Comparison of ENCODE assay signal across 1 cellular context in genomic region chr7:101386558-101387199, GRCh38.
TF ChIP-seq lines count a peak whose summit lies in the region.

No MANE protein-coding gene starts in this region.

TF ChIP-seq in HEK293, 187 proteins besides CTCF, POLR2A, EP300 and RAD21 (continued from another document and continues in another):
- TF ChIP-seq ZNF449 (tag by site-specific recombination; IDR thresholded peaks at IDR 0.05), result no peak
- TF ChIP-seq ZNF404 (tag by site-specific recombination; IDR thresholded peaks at IDR 0.05), result no peak
- peak; percentile 74 for TF ChIP-seq GLIS1 (tag by site-specific recombination; IDR thresholded peaks at IDR 0.05)
- TF ChIP-seq KLF9 (tag by site-specific recombination; IDR thresholded peaks at IDR 0.05; ENCODE audit: low read depth), result peak; percentile 39; the same call in 1 of the 2 replicates
- TF ChIP-seq, protein P1, sequence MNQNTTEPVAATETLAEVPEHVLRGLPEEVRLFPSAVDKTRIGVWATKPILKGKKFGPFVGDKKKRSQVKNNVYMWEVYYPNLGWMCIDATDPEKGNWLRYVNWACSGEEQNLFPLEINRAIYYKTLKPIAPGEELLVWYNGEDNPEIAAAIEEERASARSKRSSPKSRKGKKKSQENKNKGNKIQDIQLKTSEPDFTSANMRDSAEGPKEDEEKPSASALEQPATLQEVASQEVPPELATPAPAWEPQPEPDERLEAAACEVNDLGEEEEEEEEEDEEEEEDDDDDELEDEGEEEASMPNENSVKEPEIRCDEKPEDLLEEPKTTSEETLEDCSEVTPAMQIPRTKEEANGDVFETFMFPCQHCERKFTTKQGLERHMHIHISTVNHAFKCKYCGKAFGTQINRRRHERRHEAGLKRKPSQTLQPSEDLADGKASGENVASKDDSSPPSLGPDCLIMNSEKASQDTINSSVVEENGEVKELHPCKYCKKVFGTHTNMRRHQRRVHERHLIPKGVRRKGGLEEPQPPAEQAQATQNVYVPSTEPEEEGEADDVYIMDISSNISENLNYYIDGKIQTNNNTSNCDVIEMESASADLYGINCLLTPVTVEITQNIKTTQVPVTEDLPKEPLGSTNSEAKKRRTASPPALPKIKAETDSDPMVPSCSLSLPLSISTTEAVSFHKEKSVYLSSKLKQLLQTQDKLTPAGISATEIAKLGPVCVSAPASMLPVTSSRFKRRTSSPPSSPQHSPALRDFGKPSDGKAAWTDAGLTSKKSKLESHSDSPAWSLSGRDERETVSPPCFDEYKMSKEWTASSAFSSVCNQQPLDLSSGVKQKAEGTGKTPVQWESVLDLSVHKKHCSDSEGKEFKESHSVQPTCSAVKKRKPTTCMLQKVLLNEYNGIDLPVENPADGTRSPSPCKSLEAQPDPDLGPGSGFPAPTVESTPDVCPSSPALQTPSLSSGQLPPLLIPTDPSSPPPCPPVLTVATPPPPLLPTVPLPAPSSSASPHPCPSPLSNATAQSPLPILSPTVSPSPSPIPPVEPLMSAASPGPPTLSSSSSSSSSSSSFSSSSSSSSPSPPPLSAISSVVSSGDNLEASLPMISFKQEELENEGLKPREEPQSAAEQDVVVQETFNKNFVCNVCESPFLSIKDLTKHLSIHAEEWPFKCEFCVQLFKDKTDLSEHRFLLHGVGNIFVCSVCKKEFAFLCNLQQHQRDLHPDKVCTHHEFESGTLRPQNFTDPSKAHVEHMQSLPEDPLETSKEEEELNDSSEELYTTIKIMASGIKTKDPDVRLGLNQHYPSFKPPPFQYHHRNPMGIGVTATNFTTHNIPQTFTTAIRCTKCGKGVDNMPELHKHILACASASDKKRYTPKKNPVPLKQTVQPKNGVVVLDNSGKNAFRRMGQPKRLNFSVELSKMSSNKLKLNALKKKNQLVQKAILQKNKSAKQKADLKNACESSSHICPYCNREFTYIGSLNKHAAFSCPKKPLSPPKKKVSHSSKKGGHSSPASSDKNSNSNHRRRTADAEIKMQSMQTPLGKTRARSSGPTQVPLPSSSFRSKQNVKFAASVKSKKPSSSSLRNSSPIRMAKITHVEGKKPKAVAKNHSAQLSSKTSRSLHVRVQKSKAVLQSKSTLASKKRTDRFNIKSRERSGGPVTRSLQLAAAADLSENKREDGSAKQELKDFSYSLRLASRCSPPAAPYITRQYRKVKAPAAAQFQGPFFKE (tag by site-specific recombination; IDR thresholded peaks at IDR 0.05; ENCODE audit: borderline replicate concordance), result no peak
- TF ChIP-seq ZNF350 (tag by site-specific recombination; IDR thresholded peaks at IDR 0.05), result no peak
- no peak for TF ChIP-seq ZNF629 (tag by site-specific recombination; IDR thresholded peaks at IDR 0.05)
- TF ChIP-seq ZNF837 (tag by site-specific recombination; IDR thresholded peaks at IDR 0.05), result no peak
- no peak for TF ChIP-seq ZNF274 (IDR thresholded peaks at IDR 0.05; ENCODE audit: low read length)
- TF ChIP-seq ZNF274 (tag by site-specific recombination; IDR thresholded peaks at IDR 0.05; ENCODE audit: borderline replicate concordance), result no peak
- no peak for TF ChIP-seq ZNF585B (tag by site-specific recombination; IDR thresholded peaks at IDR 0.05)
- 0 out of 2 replicates have a peak, but pooled peaks have one; percentile 37 for TF ChIP-seq KLF17 (tag by site-specific recombination; IDR thresholded peaks at IDR 0.05)
- no peak for TF ChIP-seq ZFP37 (tag by site-specific recombination; IDR thresholded peaks at IDR 0.05)
- 0 out of 2 replicates have a peak, but pooled peaks have one; percentile 41 for TF ChIP-seq SP7 (tag by site-specific recombination; IDR thresholded peaks at IDR 0.05)
- TF ChIP-seq ZNF423 (tag by site-specific recombination; IDR thresholded peaks at IDR 0.05), result 0 out of 2 replicates have a peak, but pooled peaks have one; percentile 58
- no peak for TF ChIP-seq ZNF560 (tag by site-specific recombination; IDR thresholded peaks at IDR 0.05; ENCODE audit: borderline replicate concordance)
- TF ChIP-seq ZNF48 (tag by site-specific recombination; IDR thresholded peaks at IDR 0.05), result no peak
- no peak for TF ChIP-seq ZNF596 (tag by site-specific recombination; IDR thresholded peaks at IDR 0.05)
- peak; percentile 38; the same call in 1 of the 2 replicates for TF ChIP-seq REST (tag by site-specific recombination; IDR thresholded peaks at IDR 0.05)
- no peak for TF ChIP-seq ZNF501 (tag by site-specific recombination; IDR thresholded peaks at IDR 0.05)
- no peak for TF ChIP-seq ZNF555 (tag by site-specific recombination; conservative IDR thresholded peaks at IDR 0.05)
- TF ChIP-seq ZNF19 (tag by site-specific recombination; IDR thresholded peaks at IDR 0.05; ENCODE audit: low read depth), result no peak
- TF ChIP-seq AEBP2 (tag by site-specific recombination; IDR thresholded peaks at IDR 0.05; ENCODE audit: borderline replicate concordance), result no peak
- TF ChIP-seq ZNF394 (tag by site-specific recombination; IDR thresholded peaks at IDR 0.05; ENCODE audit: borderline replicate concordance), result no peak
- no peak for TF ChIP-seq ZNF354C (tag by site-specific recombination; IDR thresholded peaks at IDR 0.05; ENCODE audit: borderline replicate concordance, low read depth)
- 0 out of 2 replicates have a peak, but pooled peaks have one; percentile 35 for TF ChIP-seq BCL6B (tag by site-specific recombination; IDR thresholded peaks at IDR 0.05)
- TF ChIP-seq ZNF626 (tag by site-specific recombination; IDR thresholded peaks at IDR 0.05), result no peak
- TF ChIP-seq ZNF623 (tag by site-specific recombination; IDR thresholded peaks at IDR 0.05), result no peak
- no peak for TF ChIP-seq ZNF561 (tag by site-specific recombination; IDR thresholded peaks at IDR 0.05; ENCODE audit: borderline replicate concordance)
- TF ChIP-seq ZNF184 (tag by site-specific recombination; IDR thresholded peaks at IDR 0.05), result no peak
- TF ChIP-seq ZFP41 (tag by site-specific recombination; IDR thresholded peaks at IDR 0.05; ENCODE audit: borderline replicate concordance), result no peak
- no peak for TF ChIP-seq ZNF670 (tag by site-specific recombination; IDR thresholded peaks at IDR 0.05; ENCODE audit: low read depth)
- TF ChIP-seq, protein P2, sequence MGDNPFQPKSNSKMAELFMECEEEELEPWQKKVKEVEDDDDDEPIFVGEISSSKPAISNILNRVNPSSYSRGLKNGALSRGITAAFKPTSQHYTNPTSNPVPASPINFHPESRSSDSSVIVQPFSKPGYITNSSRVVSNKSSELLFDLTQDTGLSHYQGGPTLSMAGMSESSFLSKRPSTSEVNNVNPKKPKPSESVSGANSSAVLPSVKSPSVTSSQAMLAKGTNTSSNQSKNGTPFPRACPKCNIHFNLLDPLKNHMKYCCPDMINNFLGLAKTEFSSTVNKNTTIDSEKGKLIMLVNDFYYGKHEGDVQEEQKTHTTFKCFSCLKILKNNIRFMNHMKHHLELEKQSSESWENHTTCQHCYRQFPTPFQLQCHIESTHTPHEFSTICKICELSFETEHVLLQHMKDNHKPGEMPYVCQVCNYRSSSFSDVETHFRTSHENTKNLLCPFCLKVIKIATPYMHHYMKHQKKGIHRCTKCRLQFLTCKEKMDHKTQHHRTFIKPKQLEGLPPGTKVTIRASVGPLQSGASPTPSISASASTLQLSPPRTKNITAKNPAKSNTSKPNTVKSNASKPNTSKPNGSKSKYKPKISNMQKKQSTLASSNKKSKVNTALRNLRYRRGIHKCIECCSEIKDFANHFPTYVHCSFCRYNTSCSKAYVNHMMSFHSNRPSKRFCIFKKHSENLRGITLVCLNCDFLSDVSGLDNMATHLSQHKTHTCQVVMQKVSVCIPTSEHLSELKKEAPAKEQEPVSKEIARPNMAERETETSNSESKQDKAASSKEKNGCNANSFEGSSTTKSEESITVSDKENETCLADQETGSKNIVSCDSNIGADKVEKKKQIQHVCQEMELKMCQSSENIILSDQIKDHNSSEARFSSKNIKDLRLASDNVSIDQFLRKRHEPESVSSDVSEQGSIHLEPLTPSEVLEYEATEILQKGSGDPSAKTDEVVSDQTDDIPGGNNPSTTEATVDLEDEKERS (tag by site-specific recombination; IDR thresholded peaks at IDR 0.05), result no peak
- no peak for TF ChIP-seq ZNF529 (tag by site-specific recombination; IDR thresholded peaks at IDR 0.05; ENCODE audit: insufficient replicate concordance)
- TF ChIP-seq, protein P3, sequence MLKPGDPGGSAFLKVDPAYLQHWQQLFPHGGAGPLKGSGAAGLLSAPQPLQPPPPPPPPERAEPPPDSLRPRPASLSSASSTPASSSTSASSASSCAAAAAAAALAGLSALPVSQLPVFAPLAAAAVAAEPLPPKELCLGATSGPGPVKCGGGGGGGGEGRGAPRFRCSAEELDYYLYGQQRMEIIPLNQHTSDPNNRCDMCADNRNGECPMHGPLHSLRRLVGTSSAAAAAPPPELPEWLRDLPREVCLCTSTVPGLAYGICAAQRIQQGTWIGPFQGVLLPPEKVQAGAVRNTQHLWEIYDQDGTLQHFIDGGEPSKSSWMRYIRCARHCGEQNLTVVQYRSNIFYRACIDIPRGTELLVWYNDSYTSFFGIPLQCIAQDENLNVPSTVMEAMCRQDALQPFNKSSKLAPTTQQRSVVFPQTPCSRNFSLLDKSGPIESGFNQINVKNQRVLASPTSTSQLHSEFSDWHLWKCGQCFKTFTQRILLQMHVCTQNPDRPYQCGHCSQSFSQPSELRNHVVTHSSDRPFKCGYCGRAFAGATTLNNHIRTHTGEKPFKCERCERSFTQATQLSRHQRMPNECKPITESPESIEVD (tag by site-specific recombination; IDR thresholded peaks at IDR 0.05), result no peak
- no peak for TF ChIP-seq ZNF707 (tag by site-specific recombination; IDR thresholded peaks at IDR 0.05)
